ENCODE assay signal across 30 cellular contexts in the genomic region with DNA sequence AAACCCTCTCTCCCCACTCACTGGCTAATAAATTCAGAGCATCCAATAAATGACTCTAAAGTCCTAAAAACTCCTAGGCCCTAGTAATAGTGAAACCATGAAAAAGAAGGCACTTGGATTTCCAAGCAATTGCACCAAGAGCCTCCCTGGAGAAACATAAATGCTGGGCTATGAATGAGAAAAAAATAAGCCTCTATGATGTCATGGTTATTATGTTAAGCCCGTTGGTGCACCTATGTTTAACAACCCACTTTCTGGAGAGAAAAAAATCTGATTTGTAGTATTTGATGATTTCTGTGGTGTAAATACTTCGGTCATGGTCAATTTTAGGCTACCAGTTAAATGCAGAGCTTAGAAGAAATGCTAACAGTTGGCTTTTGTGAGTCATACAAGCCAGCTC. TPM values are rescaled to one million over a fixed set of nuclear protein-coding genes. Genes with fewer than 3 reads are reported as not detected.
"Had no signal": no experiment of that assay in that cellular context is flagged by ENCODE, and none has a peak within 500 bp of the region (broad histone marks: within the 10 kb centered on the region; RNA-seq: fewer than 3 reads in every experiment).

No MANE protein-coding gene starts in this region.

- ATAC-seq: effector memory CD8-positive, alpha-beta T cell; esophagus mucosa; gastrocnemius medialis; heart right ventricle; left cardiac atrium; left lung; left ventricle myocardium superior; lower lobe of right lung; mucosa of descending colon had no signal

- DNase-seq: dermis blood vessel endothelial cell; dorsolateral prefrontal cortex; effector CD4-positive, alpha-beta T cell; effector memory CD8-positive, alpha-beta T cell; endodermal cell; erythroblast; esophagus squamous epithelium; foreskin fibroblast; foreskin melanocyte; gastrocnemius medialis; glutamatergic neuron; head of caudate nucleus; heart right ventricle; hippocampal formation; left cardiac atrium; left lung; left ventricle myocardium superior; lower lobe of right lung; mesenchymal stem cell; mucosa of descending colon had no signal

- H3K4me1 ChIP-seq: esophagus squamous epithelium, gastrocnemius medialis, heart right ventricle, left lung, lower lobe of right lung had no signal

- FAIRE-seq: colon, endometrium, islet of Langerhans, keratinocyte had no signal

- H3K36me3 ChIP-seq: esophagus squamous epithelium, gastrocnemius medialis, heart right ventricle, left lung, lower lobe of right lung had no signal

- H3K4me3 ChIP-seq: coronary artery, dorsolateral prefrontal cortex, esophagus squamous epithelium, gastrocnemius medialis, heart right ventricle, left lung, lower lobe of right lung, mucosa of descending colon had no signal

- H3K27ac ChIP-seq: coronary artery, dorsolateral prefrontal cortex, epithelial cell of prostate, esophagus squamous epithelium, gastrocnemius medialis, heart right ventricle, left lung, lower lobe of right lung had no signal

- H3K9me3 ChIP-seq: esophagus squamous epithelium, gastrocnemius medialis, heart right ventricle, left lung, lower lobe of right lung, mucosa of descending colon had no signal

RNA-seq across cellular contexts. Expression of a gene that starts 8.4 kb away (rescaled TPM):
- total RNA-seq: dermis blood vessel endothelial cell, esophagus mucosa, esophagus squamous epithelium, gastrocnemius medialis, kidney epithelial cell, left ventricle myocardium superior, lung microvascular endothelial cell, mucosa of descending colon, myocyte had no signal
- polyA plus RNA-seq: keratinocyte had no signal
